ENCODE assay signal across 13 cellular contexts in the genomic region with DNA sequence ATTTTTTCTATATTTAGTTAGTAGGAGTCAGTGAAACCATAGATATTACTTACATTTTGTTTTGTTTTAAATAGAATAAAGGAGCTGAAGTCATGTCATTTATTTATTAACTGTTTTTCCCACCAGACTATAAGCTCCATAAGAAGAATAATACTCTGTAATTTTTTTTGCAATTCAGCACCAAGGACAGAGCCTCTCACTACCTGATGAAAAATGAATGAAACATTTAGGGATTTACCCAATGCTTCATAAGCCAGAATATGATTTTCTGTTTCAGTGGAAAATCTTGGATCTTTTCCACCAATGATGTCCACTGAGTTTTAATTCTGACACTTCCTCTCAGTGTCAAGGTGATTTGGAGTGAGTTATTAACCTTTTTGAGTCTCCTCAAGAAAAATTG.
DNase-seq lines count a peak whose midpoint lies in the region; ATAC-seq and TF ChIP-seq lines count a peak whose summit lies in the region.
"Had no signal": no experiment of that assay in that cellular context is flagged by ENCODE, and none has a peak within 500 bp of the region (broad histone marks: within the 10 kb centered on the region; RNA-seq: fewer than 3 reads in every experiment).

No MANE protein-coding gene starts in this region.

- no peaks in the 10 kb centered on the region for H3K27me3 ChIP-seq in osteoblast (ENCODE audit: insufficient read depth, low read length)

- H3K27ac ChIP-seq in osteoblast (ENCODE audit: low read depth, low read length) = no peak overlapping the region
- no peak overlapping the region for H3K27ac ChIP-seq in coronary artery
- H3K27ac ChIP-seq: 22Rv1 had no signal

- no peaks in the 10 kb centered on the region for H4K20me1 ChIP-seq in osteoblast (ENCODE audit: insufficient read depth, low read length)

- no peaks in the 10 kb centered on the region for H3K36me3 Mint-ChIP-seq in naive thymus-derived CD8-positive, alpha-beta T cell

- no peak overlapping the region for H2AFZ ChIP-seq in osteoblast (ENCODE audit: low read length)

- peaks cover 5 to 29% (median 13%) of the 10 kb centered on the region in 9 donors for H3K9me3 Mint-ChIP-seq in naive thymus-derived CD8-positive, alpha-beta T cell

- ATAC-seq in GM21723 (IDR thresholded peaks at IDR 0.05; ENCODE audit: unreplicated experiment) = no peak
- no peak for ATAC-seq in naive thymus-derived CD8-positive, alpha-beta T cell

- H3K4me2 ChIP-seq in osteoblast (ENCODE audit: insufficient read depth, low read length) = no peak overlapping the region

- H3K4me1 Mint-ChIP-seq in naive thymus-derived CD8-positive, alpha-beta T cell = no peaks in the 10 kb centered on the region

- H3K4me3 ChIP-seq in osteoblast (ENCODE audit: insufficient read depth, low read length) (no peak overlapping the region), coronary artery (no peak overlapping the region)

- H3K27ac Mint-ChIP-seq in naive thymus-derived CD8-positive, alpha-beta T cell = no peak overlapping the region
- H3K27ac Mint-ChIP-seq: T-helper 1 cell treated with Interleukin-12 subunit alpha and Interleukin-12 subunit beta and Interleukin-4 antibody, amounts not matched to agents 30 μg/mL and 1 μg/mL, for 36 hours had no signal

- no peaks in the 10 kb centered on the region for H3K36me3 ChIP-seq in osteoblast (ENCODE audit: insufficient read depth, low read length)

- H3K4me1 ChIP-seq in osteoblast (ENCODE audit: insufficient read depth, low read length) = no peaks in the 10 kb centered on the region

- H3K9me3 ChIP-seq in osteoblast (ENCODE audit: low read depth, low read length) = no peaks in the 10 kb centered on the region

- TF ChIP-seq POLR2A in erythroblast (IDR thresholded peaks at IDR 0.05; ENCODE audit: low read length) = no peak

- TF ChIP-seq CTCF in osteoblast (IDR thresholded peaks at IDR 0.05; ENCODE audit: extremely low read depth, low read depth, low read length) (no peak), coronary artery (IDR thresholded peaks at IDR 0.05) (no peak)

- DNase-seq in DMS 273 (lab: John Stamatoyannopoulos, UW; ENCODE audit: unreplicated experiment) (peak; percentile 24), DMS 273 treated with DMSO at 0.1 percent for 48 hours (lab: John Stamatoyannopoulos, UW) (no peak), erythroblast (lab: John Stamatoyannopoulos, UW) (peak; percentile 1), osteoblast (ENCODE audit: insufficient read length, low spot score, missing footprints) (peak; percentile 42), coronary artery (ENCODE audit: low spot score) (no peak)
- DNase-seq in naive thymus-derived CD8-positive, alpha-beta T cell = no peak
- DNase-seq: GF-D8, NCI-H226, nucleus accumbens had no signal

- no peaks in the 10 kb centered on the region for H3K27me3 Mint-ChIP-seq in naive thymus-derived CD8-positive, alpha-beta T cell

- H3K79me2 ChIP-seq in osteoblast (ENCODE audit: insufficient read depth, low read length) = no peaks in the 10 kb centered on the region

- POLR2A ChIA-PET in naive thymus-derived CD8-positive, alpha-beta T cell (lab: Charles Lee) = no interaction called here

- no peak overlapping the region for H3K4me3 Mint-ChIP-seq in naive thymus-derived CD8-positive, alpha-beta T cell
- H3K4me3 Mint-ChIP-seq: T-helper 1 cell treated with Interleukin-12 subunit alpha and Interleukin-12 subunit beta and Interleukin-4 antibody, amounts not matched to agents 30 μg/mL and 1 μg/mL, for 36 hours had no signal

TF ChIP-seq in PFSK-1, 5 proteins besides CTCF, POLR2A, EP300 and RAD21:
- TF ChIP-seq SIN3A (IDR thresholded peaks at IDR 0.05; ENCODE audit: borderline replicate concordance, insufficient read depth, low read length) = no peak
- TF ChIP-seq FOXP2 (optimal IDR thresholded peaks at IDR 0.05; ENCODE audit: borderline replicate concordance, extremely low read depth, extremely low read length, insufficient read depth) = no peak
- TF ChIP-seq POLR2AphosphoS5 (IDR thresholded peaks at IDR 0.05; ENCODE audit: low read depth, low read length) = no peak
- TF ChIP-seq, protein P1, sequence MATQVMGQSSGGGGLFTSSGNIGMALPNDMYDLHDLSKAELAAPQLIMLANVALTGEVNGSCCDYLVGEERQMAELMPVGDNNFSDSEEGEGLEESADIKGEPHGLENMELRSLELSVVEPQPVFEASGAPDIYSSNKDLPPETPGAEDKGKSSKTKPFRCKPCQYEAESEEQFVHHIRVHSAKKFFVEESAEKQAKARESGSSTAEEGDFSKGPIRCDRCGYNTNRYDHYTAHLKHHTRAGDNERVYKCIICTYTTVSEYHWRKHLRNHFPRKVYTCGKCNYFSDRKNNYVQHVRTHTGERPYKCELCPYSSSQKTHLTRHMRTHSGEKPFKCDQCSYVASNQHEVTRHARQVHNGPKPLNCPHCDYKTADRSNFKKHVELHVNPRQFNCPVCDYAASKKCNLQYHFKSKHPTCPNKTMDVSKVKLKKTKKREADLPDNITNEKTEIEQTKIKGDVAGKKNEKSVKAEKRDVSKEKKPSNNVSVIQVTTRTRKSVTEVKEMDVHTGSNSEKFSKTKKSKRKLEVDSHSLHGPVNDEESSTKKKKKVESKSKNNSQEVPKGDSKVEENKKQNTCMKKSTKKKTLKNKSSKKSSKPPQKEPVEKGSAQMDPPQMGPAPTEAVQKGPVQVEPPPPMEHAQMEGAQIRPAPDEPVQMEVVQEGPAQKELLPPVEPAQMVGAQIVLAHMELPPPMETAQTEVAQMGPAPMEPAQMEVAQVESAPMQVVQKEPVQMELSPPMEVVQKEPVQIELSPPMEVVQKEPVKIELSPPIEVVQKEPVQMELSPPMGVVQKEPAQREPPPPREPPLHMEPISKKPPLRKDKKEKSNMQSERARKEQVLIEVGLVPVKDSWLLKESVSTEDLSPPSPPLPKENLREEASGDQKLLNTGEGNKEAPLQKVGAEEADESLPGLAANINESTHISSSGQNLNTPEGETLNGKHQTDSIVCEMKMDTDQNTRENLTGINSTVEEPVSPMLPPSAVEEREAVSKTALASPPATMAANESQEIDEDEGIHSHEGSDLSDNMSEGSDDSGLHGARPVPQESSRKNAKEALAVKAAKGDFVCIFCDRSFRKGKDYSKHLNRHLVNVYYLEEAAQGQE (IDR thresholded peaks at IDR 0.05; ENCODE audit: insufficient read depth in 1 of 2, low read depth in 2 of 2, low read length in 2 of 2) = peak; percentile 89 to 90

Comparison
In these comparisons a context has a peak if more than half of its experiments do, and no peak if none do; other contexts are left out.
1. DNase-seq: peak in DMS 273 (single experiment), erythroblast (2 of 2) and osteoblast (single experiment); none in DMS 273 treated with DMSO at 0.1 percent for 48 hours (single experiment), coronary artery (single experiment) and naive thymus-derived CD8-positive, alpha-beta T cell (0 of 10).